Comparison of ENCODE assay signal across 12 cellular contexts in genomic region chr2:213476641-213477040, GRCh38.
"Had no signal": no experiment of that assay in that cellular context is flagged by ENCODE, and none has a peak within 500 bp of the region (broad histone marks: within the 10 kb centered on the region; RNA-seq: fewer than 3 reads in every experiment).

No MANE protein-coding gene starts in this region.

- H3K27ac ChIP-seq: adrenal gland, body of pancreas had no signal

- H3K36me3 ChIP-seq: adrenal gland had no signal

- H3K27me3 ChIP-seq: adrenal gland, body of pancreas had no signal

- DNase-seq: activated B cell treated with CpG ODN at 0.5 μM for 24 hours; activated CD4-positive, alpha-beta T cell treated with anti-CD3 and anti-CD28 coated beads, Interleukin-2, amount 10 ng/mL, durations not matched to agents 24 days and 14 days; activated CD8-positive, alpha-beta memory T cell treated with anti-CD3 and anti-CD28 coated beads for 24 hours; activated naive CD4-positive, alpha-beta T cell treated with anti-CD3 and anti-CD28 coated beads for 36 hours; activated T-cell treated with anti-CD3 and anti-CD28 coated beads for 4 hours; adrenal gland; body of pancreas; cerebellar nuclear complex; endodermal cell; immature natural killer cell; stimulated activated CD4-positive, alpha-beta T cell treated with anti-CD3 and anti-CD28 coated beads, Interleukin-2, amount 100 ng/mL, for 48 hours; stimulated activated naive CD4-positive, alpha-beta T cell treated with Interleukin-2 at 50 U/mL for 16 hours had no signal

- H3K4me1 ChIP-seq: adrenal gland, body of pancreas had no signal

- H3K4me3 ChIP-seq: adrenal gland, body of pancreas had no signal
